ENCODE assay signal across 8 cellular contexts in the genomic region with DNA sequence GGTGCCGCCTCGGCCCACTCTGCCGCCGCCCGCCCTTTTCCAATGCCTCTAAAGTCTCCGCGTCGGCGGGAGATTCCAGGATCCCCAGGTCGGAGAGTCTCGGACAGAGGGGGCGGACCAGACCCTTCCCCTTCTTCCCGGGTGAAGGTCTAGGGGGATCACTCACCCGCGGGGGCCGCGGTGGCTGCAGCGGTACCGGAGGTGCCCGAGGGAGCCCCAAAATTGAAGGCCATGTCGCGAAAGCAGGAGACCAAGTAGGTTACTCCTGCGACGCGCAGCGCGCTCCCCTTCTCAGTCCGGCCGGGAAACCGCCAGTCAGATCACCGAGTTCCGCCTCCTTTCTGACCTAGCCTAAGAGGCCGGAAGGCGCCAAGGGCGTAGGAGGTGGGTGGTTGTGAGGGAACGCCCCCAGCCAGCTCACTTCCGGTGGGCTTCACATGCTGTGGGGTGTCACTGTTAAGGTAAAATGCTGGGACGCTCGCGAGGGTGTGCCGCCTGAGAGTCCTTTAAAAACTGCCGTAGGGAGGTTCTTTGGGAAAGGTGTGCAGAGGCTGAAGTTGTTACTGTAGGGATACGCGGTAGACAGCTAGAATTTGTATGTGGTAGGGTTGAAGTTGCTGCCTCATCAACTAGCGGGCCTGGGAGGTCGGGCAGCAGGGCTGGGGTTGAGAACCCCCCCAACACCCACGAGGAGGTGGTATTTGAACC. TPM values are rescaled to one million over a fixed set of nuclear protein-coding genes. Genes with fewer than 3 reads are reported as not detected.
DNase-seq lines count a peak whose midpoint lies in the region; ATAC-seq and TF ChIP-seq lines count a peak whose summit lies in the region.

A gene with protein sequence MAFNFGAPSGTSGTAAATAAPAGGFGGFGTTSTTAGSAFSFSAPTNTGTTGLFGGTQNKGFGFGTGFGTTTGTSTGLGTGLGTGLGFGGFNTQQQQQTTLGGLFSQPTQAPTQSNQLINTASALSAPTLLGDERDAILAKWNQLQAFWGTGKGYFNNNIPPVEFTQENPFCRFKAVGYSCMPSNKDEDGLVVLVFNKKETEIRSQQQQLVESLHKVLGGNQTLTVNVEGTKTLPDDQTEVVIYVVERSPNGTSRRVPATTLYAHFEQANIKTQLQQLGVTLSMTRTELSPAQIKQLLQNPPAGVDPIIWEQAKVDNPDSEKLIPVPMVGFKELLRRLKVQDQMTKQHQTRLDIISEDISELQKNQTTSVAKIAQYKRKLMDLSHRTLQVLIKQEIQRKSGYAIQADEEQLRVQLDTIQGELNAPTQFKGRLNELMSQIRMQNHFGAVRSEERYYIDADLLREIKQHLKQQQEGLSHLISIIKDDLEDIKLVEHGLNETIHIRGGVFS (minus strand): TSS at position 256 of the 708 bp plus-strand sequence. CDS start 23 bp downstream, at position 233.

- H3K36me3 ChIP-seq in BE2C, result peaks cover 7% of the 10 kb centered on the region
- no peaks in the 10 kb centered on the region for H3K36me3 ChIP-seq in colonic mucosa

- intact Hi-C loops in colonic mucosa (cut with DNase I), result no loop called here

- H3K27ac ChIP-seq in colonic mucosa, result peak within 1 kb of the TSS; percentile 86

- H3K27me3 ChIP-seq in BE2C, result no peaks in the 10 kb centered on the region
- no peaks in the 10 kb centered on the region for H3K27me3 ChIP-seq in colonic mucosa

- H3K9me3 ChIP-seq in BE2C (no peaks in the 10 kb centered on the region), colonic mucosa (no peaks in the 10 kb centered on the region)

- DNase-seq in BE2C (peak; percentile 94), GM19240 (ENCODE audit: insufficient read length, low spot score) (peak; percentile 86), NCI-H526 (lab: John Stamatoyannopoulos, UW) (peak; percentile 82 to 91), colonic mucosa (peak; percentile 97), kidney tubule cell (ENCODE audit: low spot score) (peak; percentile 95)
- DNase-seq in activated CD4-positive, alpha-beta T cell treated with anti-CD3 and anti-CD28 coated beads for 48 hours, result peak; percentile 98
- peak; percentile 85 to 93 (median 92) for DNase-seq in stimulated activated CD4-positive, alpha-beta T cell treated with anti-CD3 and anti-CD28 coated beads, Interleukin-1b, Interleukin-23, amount 100 ng/mL, for 24 hours (ENCODE audit: low read depth in 4 of 4, low spot score in 1 of 4)

- no peaks in the 10 kb centered on the region; the same call in 1 of the 2 replicates for H3K4me1 ChIP-seq in BE2C
- H3K4me1 ChIP-seq in colonic mucosa, result peaks cover 4% of the 10 kb centered on the region

- H3K9ac ChIP-seq in colonic mucosa (ENCODE audit: low read depth in 2 of 2, low read length in 2 of 2), result peak within 1 kb of the TSS; percentile 90 to 92

- peak; percentile 99 for ATAC-seq in HG03460 (IDR thresholded peaks at IDR 0.05; ENCODE audit: unreplicated experiment)

- TF ChIP-seq CTCF in BE2C (IDR thresholded peaks at IDR 0.05; ENCODE audit: low read depth, low read length), result no peak
- TF ChIP-seq CTCF in colonic mucosa (IDR thresholded peaks at IDR 0.05), result no peak

- H3K4me3 ChIP-seq in BE2C (ENCODE audit: low read depth, low read length) (peak within 1 kb of the TSS; percentile 73), colonic mucosa (peak within 1 kb of the TSS; percentile 95)

RNA-seq across cellular contexts. Expression of the gene that starts here (rescaled TPM):
- polyA plus RNA-seq in BE2C (2012; ENCODE audit: insufficient read depth, insufficient read length, low read depth), result 27.9 TPM
- total RNA-seq in colonic mucosa, result 10 to 100 TPM; 31.5 to 35.3 TPM

Comparison
In these comparisons a context has a peak if more than half of its experiments do, and no peak if none do; other contexts are left out.
1. Peak in every context shown above with its lines: DNase-seq, ATAC-seq, H3K4me3 ChIP-seq and H3K27ac ChIP-seq.